Comparison of ENCODE assay signal across 12 cellular contexts in the genomic region with DNA sequence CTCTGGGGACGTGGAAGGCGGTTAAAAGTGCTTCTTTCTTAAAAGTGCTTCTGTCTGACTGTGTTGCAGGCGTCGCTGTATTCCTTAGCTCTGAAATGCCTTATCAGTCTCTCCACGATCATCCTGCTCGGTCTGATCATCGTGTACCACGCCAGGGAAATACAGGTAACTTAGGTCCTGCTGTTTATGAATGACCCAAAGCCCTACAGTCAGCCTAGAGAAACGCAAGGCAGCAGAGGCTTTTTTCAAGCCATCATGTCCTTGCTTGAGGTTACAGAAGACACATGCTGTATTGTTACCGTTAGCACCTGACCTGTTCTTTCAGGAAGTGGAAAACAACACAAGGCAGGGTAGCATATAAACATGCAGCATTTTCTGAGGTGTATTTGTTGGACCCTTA. TPM values are rescaled to one million over a fixed set of nuclear protein-coding genes. Genes with fewer than 3 reads are reported as not detected.
DNase-seq lines count a peak whose midpoint lies in the region; ATAC-seq, FAIRE-seq and TF ChIP-seq lines count a peak whose summit lies in the region.
"Had no signal": no experiment of that assay in that cellular context is flagged by ENCODE, and none has a peak within 500 bp of the region (broad histone marks: within the 10 kb centered on the region; RNA-seq: fewer than 3 reads in every experiment).

No MANE protein-coding gene starts in this region.

- H3K36me3 Mint-ChIP-seq in Calu3 (ENCODE audit: insufficient read depth, unreplicated experiment), result peaks cover 21% of the 10 kb centered on the region

- CTCF ChIA-PET in Calu3 (lab: Charles Lee), result no interaction called here
- CTCF ChIA-PET in HEK293 (lab: Yijun Ruan, JAX), result interaction anchor here (0.6 kb wide), 1 partner anchor 23 kb away, joined by 3 read pairs; no protein-coding TSS in a partner anchor

- BruUV-seq in Calu3 (replicated peaks; lab: Mats Ljungman, UMichigan), result no TSS peak

- H3K9me3 ChIP-seq in HEK293 (ENCODE audit: control insufficient read depth, insufficient read depth, low read depth, low read length) (no peaks in the 10 kb centered on the region), muscle layer of duodenum (ENCODE audit: control insufficient read depth in 1 of 2, low read length in 2 of 2) (no peaks in the 10 kb centered on the region)

- H3K4me3 ChIP-seq in HEK293 (ENCODE audit: low read depth, low read length) (no peak overlapping the region), muscle layer of duodenum (ENCODE audit: low read depth in 1 of 2, low read length in 2 of 2) (peak overlapping the region; percentile 40 to 93)
- H3K4me3 ChIP-seq: SK-N-MC had no signal

- TF ChIP-seq CTCF in Calu3 (IDR thresholded peaks at IDR 0.05; ENCODE audit: unreplicated experiment) (no peak), HEK293 (tag by site-specific recombination; IDR thresholded peaks at IDR 0.05) (no peak)

- H3K27ac Mint-ChIP-seq in Calu3 (ENCODE audit: unreplicated experiment), result no peak overlapping the region
- H3K27ac Mint-ChIP-seq: dendritic cell treated with granulocyte-macrophage colony-stimulating factor and Interleukin-4, amounts not matched to agents 40 ng/mL and 50 ng/mL, for 4 days had no signal

- H3K27me3 ChIP-seq in muscle layer of duodenum (ENCODE audit: low read depth, low read length), result peaks cover 13% of the 10 kb centered on the region

- H3K27ac ChIP-seq in HEK293 (ENCODE audit: extremely low read depth, low read depth, low read length) (no peak overlapping the region), muscle layer of duodenum (ENCODE audit: low read length) (no peak overlapping the region)
- H3K27ac ChIP-seq: SK-N-MC, skin epidermis had no signal

- H3K4me1 ChIP-seq in HEK293 (ENCODE audit: control insufficient read depth, insufficient read depth, low read length), result no peaks in the 10 kb centered on the region
- peaks cover 0 to 31% of the 10 kb centered on the region in 2 donors for H3K4me1 ChIP-seq in muscle layer of duodenum (ENCODE audit: control insufficient read depth in 1 of 2, insufficient read depth in 2 of 2, low read length in 2 of 2)

- no peak for DNase-seq in Calu3
- peak; percentile 32 for DNase-seq in cerebellar cortex (ENCODE audit: low spot score)
- no peak for DNase-seq in effector CD4-positive, alpha-beta T cell
- DNase-seq in HTR-8/SVneo (ENCODE audit: insufficient read length, low spot score), result no peak
- no peak for DNase-seq in A172 (ENCODE audit: low spot score)
- DNase-seq: NCI-H1092 had no signal

- peaks cover 35% of the 10 kb centered on the region for H3K27me3 Mint-ChIP-seq in Calu3 (ENCODE audit: unreplicated experiment)

- H3K4me3 Mint-ChIP-seq in Calu3 (ENCODE audit: low read depth, unreplicated experiment), result peak overlapping the region; percentile 99
- H3K4me3 Mint-ChIP-seq: dendritic cell treated with granulocyte-macrophage colony-stimulating factor and Interleukin-4, amounts not matched to agents 40 ng/mL and 50 ng/mL, for 4 days had no signal

- FAIRE-seq in HTR-8/SVneo (lab: Jason Lieb, UNC), result no peak

- intact Hi-C loops in Calu3 (cut with micrococcal nuclease; ENCODE audit: unreplicated experiment), result loop anchor here (5.0 to 10.0 kb wide), 2 partner anchors 423 to 881 kb away; no protein-coding TSS in a partner anchor

- H3K36me3 ChIP-seq in HEK293 (ENCODE audit: control insufficient read depth in 2 of 2, insufficient read depth in 1 of 2, low read length in 2 of 2), result no peaks in the 10 kb centered on the region
- H3K36me3 ChIP-seq in muscle layer of duodenum (ENCODE audit: control insufficient read depth in 1 of 2, insufficient read depth in 2 of 2, low read length in 2 of 2), result no peaks in the 10 kb centered on the region

- POLR2A ChIA-PET in HEK293 (lab: Yijun Ruan, JAX), result no interaction called here

- no peaks in the 10 kb centered on the region for H3K9me3 Mint-ChIP-seq in Calu3 (ENCODE audit: low read depth, unreplicated experiment)
- H3K9me3 Mint-ChIP-seq: dendritic cell treated with granulocyte-macrophage colony-stimulating factor and Interleukin-4, amounts not matched to agents 40 ng/mL and 50 ng/mL, for 4 days had no signal

- ATAC-seq in HG02610 (IDR thresholded peaks at IDR 0.05; ENCODE audit: unreplicated experiment), result no peak

- no peaks in the 10 kb centered on the region for H3K4me1 Mint-ChIP-seq in Calu3 (ENCODE audit: low read depth, unreplicated experiment)

TF ChIP-seq in HEK293, 187 proteins besides CTCF, POLR2A, EP300 and RAD21:
- TF ChIP-seq ZBTB17 (tag by site-specific recombination; IDR thresholded peaks at IDR 0.05) (peak; percentile 50), ZNF610 (tag by site-specific recombination; IDR thresholded peaks at IDR 0.05; ENCODE audit: borderline replicate concordance) (no peak)

RNA-seq across cellular contexts. Expression of gene KCNN2, which starts 2.0 kb away (rescaled TPM):
- 1.2 and 2.0 TPM in 2 replicates for total RNA-seq in Calu3 (2022)
- not detected in 2 replicates for total RNA-seq in A172 (2014; rRNA removed; shearing (Covaris generic))
